ENCODE assay signal across 20 cellular contexts in genomic region chr1:205567716-205568115, GRCh38.
"Had no signal": no experiment of that assay in that cellular context is flagged by ENCODE, and none has a peak within 500 bp of the region (broad histone marks: within the 10 kb centered on the region; RNA-seq: fewer than 3 reads in every experiment).

No MANE protein-coding gene starts in this region.

- H3K9me3 Mint-ChIP-seq: activated CD8-positive, alpha-beta T cell treated with anti-CD3 and anti-CD28 coated beads for 36 hours; activated T-helper 17 cell treated with anti-CD3 and anti-CD28 coated beads, Interleukin-2, amount 50 U/mL, for 72 hours; naive thymus-derived CD4-positive, alpha-beta T cell; stimulated activated naive B cell treated with anti-CD40 and anti-IgM and Interleukin-4, amounts not matched to agents 10 μg/mL and 1 μg/mL and 100 μg/mL, for 72 hours; T-helper 2 cell treated with Interferon-gamma antibody and Interleukin-4, amounts not matched to agents 5 μg/mL and 100 μg/mL, for 36 hours had no signal

- H3K36me3 ChIP-seq: esophagus squamous epithelium, upper lobe of left lung had no signal

- H3K27ac Mint-ChIP-seq: activated CD4-positive, alpha-beta T cell treated with anti-CD3 and anti-CD28 coated beads for 36 hours; activated CD8-positive, alpha-beta T cell treated with anti-CD3 and anti-CD28 coated beads for 36 hours; activated T-helper 17 cell treated with anti-CD3 and anti-CD28 coated beads, Interleukin-2, amount 50 U/mL, for 72 hours; immature natural killer cell; naive thymus-derived CD4-positive, alpha-beta T cell; progenitor cell of endocrine pancreas; stimulated activated naive B cell treated with anti-CD40 and anti-IgM and Interleukin-4, amounts not matched to agents 10 μg/mL and 1 μg/mL and 100 μg/mL, for 72 hours; T-helper 2 cell treated with Interferon-gamma antibody and Interleukin-4, amounts not matched to agents 5 μg/mL and 100 μg/mL, for 36 hours had no signal

- DNase-seq: activated CD4-positive, alpha-beta T cell treated with anti-CD3 and anti-CD28 coated beads for 36 hours; activated CD8-positive, alpha-beta T cell treated with anti-CD3 and anti-CD28 coated beads for 36 hours; activated naive CD4-positive, alpha-beta T cell treated with anti-CD3 and anti-CD28 coated beads, Interleukin-2, amount 50 U/mL, for 16 hours; activated T-cell treated with anti-CD3 and anti-CD28 coated beads for 4 hours; amniotic stem cell; esophagus squamous epithelium; foreskin fibroblast; immature natural killer cell; naive thymus-derived CD4-positive, alpha-beta T cell; nucleus accumbens; right cardiac atrium; stimulated activated CD4-positive, alpha-beta T cell treated with anti-CD3 and anti-CD28 coated beads, Interleukin-1b, Interleukin-23, amount 100 ng/mL, for 48 hours; stimulated activated naive B cell treated with anti-CD40 and anti-IgM and Interleukin-4, amounts not matched to agents 10 μg/mL and 1 μg/mL and 100 μg/mL, for 72 hours; SW 1271; upper lobe of left lung had no signal

- H3K27ac ChIP-seq: esophagus squamous epithelium had no signal

- H3K9me3 ChIP-seq: esophagus squamous epithelium, upper lobe of left lung had no signal

- H3K36me3 Mint-ChIP-seq: brain; immature natural killer cell; naive thymus-derived CD4-positive, alpha-beta T cell; stimulated activated naive B cell treated with anti-CD40 and anti-IgM and Interleukin-4, amounts not matched to agents 10 μg/mL and 1 μg/mL and 100 μg/mL, for 72 hours had no signal

- H3K4me1 Mint-ChIP-seq: activated T-helper 17 cell treated with anti-CD3 and anti-CD28 coated beads, Interleukin-2, amount 50 U/mL, for 72 hours had no signal

- H3K4me3 ChIP-seq: lung had no signal

- ATAC-seq: activated CD4-positive, alpha-beta T cell treated with anti-CD3 and anti-CD28 coated beads for 36 hours; activated T-helper 17 cell treated with anti-CD3 and anti-CD28 coated beads, Interleukin-2, amount 50 U/mL, for 72 hours; naive thymus-derived CD4-positive, alpha-beta T cell; right cardiac atrium had no signal

- H3K4me3 Mint-ChIP-seq: activated CD4-positive, alpha-beta T cell treated with anti-CD3 and anti-CD28 coated beads for 36 hours had no signal
